ENCODE assay signal across 22 cellular contexts in genomic region chr14:72315720-72316119, GRCh38.
DNase-seq lines count a peak whose midpoint lies in the region; ATAC-seq and TF ChIP-seq lines count a peak whose summit lies in the region.
"Had no signal": no experiment of that assay in that cellular context is flagged by ENCODE, and none has a peak within 500 bp of the region (broad histone marks: within the 10 kb centered on the region; RNA-seq: fewer than 3 reads in every experiment).

No MANE protein-coding gene starts in this region.

- H3K9me3 Mint-ChIP-seq in nephron = peaks cover 2% of the 10 kb centered on the region

- no peaks in the 10 kb centered on the region for H3K36me3 Mint-ChIP-seq in nephron (ENCODE audit: low read depth)

- H3K36me3 ChIP-seq in HAP-1 (replicated peaks) (no peaks in the 10 kb centered on the region), left lung (no peaks in the 10 kb centered on the region)
- H3K36me3 ChIP-seq: BLaER1 treated with 17β-estradiol and CSF1 and Interleukin-3, amounts not matched to agents 10 nM and 100 nM; SJCRH30 had no signal

- ATAC-seq in left lung = no peak

- intact Hi-C loops in left lung (cut with DNase I) = no loop called here

- peak; percentile 60 for DNase-seq in H4 (ENCODE audit: low spot score)
- peak; percentile 33 for DNase-seq in NB4 (ENCODE audit: low read depth)
- no peak for DNase-seq in HAP-1 (ENCODE audit: low spot score in 2 of 2)
- DNase-seq in A172 (ENCODE audit: low spot score) = no peak
- DNase-seq in left lung = no peak
- no peak for DNase-seq in SK-N-DZ (ENCODE audit: low spot score)
- DNase-seq: ACHN; Caco-2; CD4-positive, alpha-beta memory T cell; DMS153; GDM1; H7; KG1; NCI-H1694 treated with DMSO at 0.1 percent for 48 hours; NCI-H2081 treated with DMSO at 0.1 percent for 48 hours; NCI-H2171 treated with DMSO at 0.1 percent for 48 hours; NCI-H446; NCI-H526 treated with DMSO at 0.1 percent for 48 hours; OCI-M1 had no signal

- no peak for TF ChIP-seq CTCF in NB4 (IDR thresholded peaks at IDR 0.05; ENCODE audit: low read depth, low read length)
- TF ChIP-seq CTCF in nephron (IDR thresholded peaks at IDR 0.05; ENCODE audit: unreplicated experiment in 3 of 3) = no peak
- no peak for TF ChIP-seq CTCF in left lung (IDR thresholded peaks at IDR 0.05)

- no peaks in the 10 kb centered on the region for H3K27me3 Mint-ChIP-seq in nephron (ENCODE audit: low read depth)

- no peak for TF ChIP-seq POLR2A in NB4 (IDR thresholded peaks at IDR 0.05; ENCODE audit: extremely low read depth, insufficient read length)

- H3K27me3 ChIP-seq in HAP-1 (ENCODE audit: low read depth) = no peaks in the 10 kb centered on the region
- no peaks in the 10 kb centered on the region for H3K27me3 ChIP-seq in left lung
- H3K27me3 ChIP-seq: SJCRH30 had no signal

- H3K4me3 ChIP-seq in NB4 (ENCODE audit: low read depth, low read length) (no peak overlapping the region), HAP-1 (no peak overlapping the region), left lung (no peak overlapping the region)
- H3K4me3 ChIP-seq: BLaER1 treated with 17β-estradiol and CSF1 and Interleukin-3, amounts not matched to agents 10 nM and 100 nM; SJCRH30 had no signal

- in situ Hi-C loops in HAP-1 (cut with MboI; ENCODE audit: low sequenced_read_pairs) = no loop called here

- no peak overlapping the region for H3K4me3 Mint-ChIP-seq in nephron
- H3K4me3 Mint-ChIP-seq: CD4-positive, alpha-beta memory T cell had no signal

- peak overlapping the region in 2 of 3 experiments; percentile 30 to 58 for H3K27ac Mint-ChIP-seq in nephron
- H3K27ac Mint-ChIP-seq: CD4-positive, alpha-beta memory T cell had no signal

- no peak overlapping the region for H3K27ac ChIP-seq in left lung
- H3K27ac ChIP-seq: BLaER1 treated with 17β-estradiol and CSF1 and Interleukin-3, amounts not matched to agents 10 nM and 100 nM; SJCRH30 had no signal

- H3K9me3 ChIP-seq in HAP-1 (no peaks in the 10 kb centered on the region), left lung (no peaks in the 10 kb centered on the region)
- H3K9me3 ChIP-seq: Caco-2, SJCRH30 had no signal

- H3K4me1 ChIP-seq in HAP-1 = no peaks in the 10 kb centered on the region
- H3K4me1 ChIP-seq in left lung = no peaks in the 10 kb centered on the region
- H3K4me1 ChIP-seq: Caco-2, SJCRH30 had no signal

- H3K4me1 Mint-ChIP-seq in nephron = peaks cover 29% of the 10 kb centered on the region
- H3K4me1 Mint-ChIP-seq: CD4-positive, alpha-beta memory T cell had no signal

Comparison
In these comparisons a context has a peak if more than half of its experiments do, and no peak if none do; other contexts are left out.
1. DNase-seq: peak in H4 (single experiment) and NB4 (single experiment); none in HAP-1 (0 of 2), A172 (single experiment), left lung (0 of 2) and SK-N-DZ (single experiment).